In genomic region chr14:64040044-64040443, GRCh38 we compare ENCODE assay signal across 14 cellular contexts.
DNase-seq lines count a peak whose midpoint lies in the region; ATAC-seq, FAIRE-seq and TF ChIP-seq lines count a peak whose summit lies in the region.
"Had no signal": no experiment of that assay in that cellular context is flagged by ENCODE, and none has a peak within 500 bp of the region (broad histone marks: within the 10 kb centered on the region; RNA-seq: fewer than 3 reads in every experiment).

No MANE protein-coding gene starts in this region.

- H2AK9ac ChIP-seq in IMR-90 (replicated peaks; ENCODE audit: low read depth, low read length, poor library complexity), result no peak overlapping the region

- CTCF ChIA-PET in IMR-90 (lab: Yijun Ruan, JAX), result no interaction called here

- H4K5ac ChIP-seq in IMR-90 (ENCODE audit: low read depth, low read length), result no peak overlapping the region

- H3K4me2 ChIP-seq in IMR-90 (ENCODE audit: low read depth, low read length), result no peak overlapping the region

- intact Hi-C loops in IMR-90 (cut with micrococcal nuclease), result loop anchor here (1.0 kb wide), 2 partner anchors 255 to 263 kb away; no protein-coding TSS in a partner anchor

- TF ChIP-seq CTCF in AG09319 (IDR thresholded peaks at IDR 0.05; ENCODE audit: low read depth, low read length), result peak; percentile 37
- TF ChIP-seq CTCF in IMR-90 (conservative IDR thresholded peaks at IDR 0.05; ENCODE audit: low read depth, low read length), result peak; percentile 72
- peak in 2 of 3 experiments; percentile 12 to 17 for TF ChIP-seq CTCF in nephron (IDR thresholded peaks at IDR 0.05; ENCODE audit: unreplicated experiment in 3 of 3)

- no peak overlapping the region for H3K27ac ChIP-seq in IMR-90 (ENCODE audit: insufficient read depth, low read length)

- H2AK5ac ChIP-seq in IMR-90 (ENCODE audit: low read depth, low read length), result no peak overlapping the region

- in situ Hi-C loops in IMR-90 (cut with MboI; ENCODE audit: low sequenced_read_pairs), result loop anchor here (10.0 kb wide), 1 partner anchor 255 kb away; the partner anchor contains the start of gene ESR2

- H2BK5ac ChIP-seq in IMR-90 (ENCODE audit: low read depth, low read length, poor library complexity, severe bottlenecking), result no peak overlapping the region

- no peak overlapping the region for H2BK120ac ChIP-seq in IMR-90 (ENCODE audit: low read depth, low read length)

- no TSS peak for BruUV-seq in IMR-90 (replicated peaks; lab: Mats Ljungman, UMichigan)

- H3K9me3 Mint-ChIP-seq in central memory CD8-positive, alpha-beta T cell, result peaks cover 7% of the 10 kb centered on the region
- peaks cover 16% of the 10 kb centered on the region for H3K9me3 Mint-ChIP-seq in nephron
- H3K9me3 Mint-ChIP-seq in activated T-cell treated with anti-CD3 and anti-CD28 coated beads, Interleukin-2, amount 50 U/mL, for 72 hours, result peaks cover 1 to 6% of the 10 kb centered on the region in 2 donors

- no peaks in the 10 kb centered on the region for H4K20me1 ChIP-seq in IMR-90 (ENCODE audit: insufficient read depth, low read length)

- no peak overlapping the region for H3K14ac ChIP-seq in IMR-90 (replicated peaks; ENCODE audit: low read depth, low read length)

- 0 out of 2 replicates have a peak, but pooled peaks cover 2% of the 10 kb centered on the region for H3K9me3 ChIP-seq in IMR-90 (ENCODE audit: control insufficient read depth, insufficient read depth, low read length)

- POLR2A ChIA-PET in IMR-90 (lab: Charles Lee; ENCODE audit: unreplicated experiment), result no interaction called here

- no peak overlapping the region for H2BK20ac ChIP-seq in IMR-90 (ENCODE audit: low read depth, low read length)

- no peak overlapping the region for H3K4me3 ChIP-seq in IMR-90 (ENCODE audit: insufficient read depth, low read depth, low read length)

- no peak overlapping the region for H4K8ac ChIP-seq in IMR-90 (ENCODE audit: low read depth in 2 of 2, low read length in 2 of 2)

- H3K4ac ChIP-seq in IMR-90 (ENCODE audit: low read depth, low read length), result no peak overlapping the region

- peaks cover 11% of the 10 kb centered on the region for H3K4me1 Mint-ChIP-seq in central memory CD8-positive, alpha-beta T cell
- no peaks in the 10 kb centered on the region for H3K4me1 Mint-ChIP-seq in nephron
- H3K4me1 Mint-ChIP-seq in activated T-cell treated with anti-CD3 and anti-CD28 coated beads, Interleukin-2, amount 50 U/mL, for 72 hours (ENCODE audit: low read depth), result no peaks in the 10 kb centered on the region

- H3K27ac Mint-ChIP-seq in central memory CD8-positive, alpha-beta T cell (ENCODE audit: low read depth), result peak overlapping the region; percentile 9
- H3K27ac Mint-ChIP-seq in nephron, result no peak overlapping the region
- no peak overlapping the region for H3K27ac Mint-ChIP-seq in activated T-cell treated with anti-CD3 and anti-CD28 coated beads, Interleukin-2, amount 50 U/mL, for 72 hours
- H3K27ac Mint-ChIP-seq: stimulated activated naive CD8-positive, alpha-beta T cell treated with anti-CD3 and anti-CD28 coated beads, Interleukin-15, Interleukin-2, amounts not matched to agents 100 ng/mL and 50 ng/mL, for 24 hours had no signal

- no peak overlapping the region for H3K23ac ChIP-seq in IMR-90 (ENCODE audit: low read depth, low read length)

- no CpG with 5 or more reads among the region's 2 CpGs for WGBS in IMR-90 (ENCODE audit: extremely low coverage in 2 of 2, insufficient read length in 1 of 2), 2 experiments

- no peak overlapping the region for H2AFZ ChIP-seq in IMR-90 (replicated peaks; ENCODE audit: low read length, poor library complexity)

- H3K9me1 ChIP-seq in IMR-90 (ENCODE audit: insufficient read depth, low read length), result no peaks in the 10 kb centered on the region

- no peaks in the 10 kb centered on the region for H3K36me3 ChIP-seq in IMR-90 (ENCODE audit: control insufficient read depth, insufficient read depth, low read length)

- H3K27me3 Mint-ChIP-seq in central memory CD8-positive, alpha-beta T cell, result no peaks in the 10 kb centered on the region
- H3K27me3 Mint-ChIP-seq in nephron (ENCODE audit: low read depth), result no peaks in the 10 kb centered on the region
- no peaks in the 10 kb centered on the region for H3K27me3 Mint-ChIP-seq in activated T-cell treated with anti-CD3 and anti-CD28 coated beads, Interleukin-2, amount 50 U/mL, for 72 hours (ENCODE audit: low read depth)
- H3K27me3 Mint-ChIP-seq: effector memory CD8-positive, alpha-beta T cell; stimulated activated naive CD8-positive, alpha-beta T cell treated with anti-CD3 and anti-CD28 coated beads, Interleukin-15, Interleukin-2, amounts not matched to agents 100 ng/mL and 50 ng/mL, for 24 hours had no signal

- no peak overlapping the region for H4K91ac ChIP-seq in IMR-90 (ENCODE audit: insufficient read depth, low read depth, low read length)

- H3K36me3 Mint-ChIP-seq in central memory CD8-positive, alpha-beta T cell (ENCODE audit: insufficient read depth), result peaks cover 25% of the 10 kb centered on the region
- H3K36me3 Mint-ChIP-seq in nephron (ENCODE audit: low read depth), result peaks cover 81% of the 10 kb centered on the region
- peaks cover 8 to 12% of the 10 kb centered on the region in 2 donors for H3K36me3 Mint-ChIP-seq in activated T-cell treated with anti-CD3 and anti-CD28 coated beads, Interleukin-2, amount 50 U/mL, for 72 hours (ENCODE audit: insufficient read depth in 2 of 2)

- no peak for DNase-seq in AG09319 (ENCODE audit: extremely low read depth, low read depth)
- DNase-seq in IMR-90, result peak; percentile 44
- DNase-seq in central memory CD8-positive, alpha-beta T cell (ENCODE audit: low spot score in 2 of 2), result no peak
- DNase-seq in activated T-cell treated with anti-CD3 and anti-CD28 coated beads, Interleukin-2, amount 50 U/mL, for 72 hours, result no peak
- no peak for DNase-seq in activated CD8-positive, alpha-beta memory T cell treated with anti-CD3 and anti-CD28 coated beads for 24 hours
- DNase-seq in frontal cortex (ENCODE audit: low spot score in 2 of 2), result no peak
- DNase-seq: amygdala; Calu3; effector memory CD8-positive, alpha-beta T cell; NCI-H1105 treated with DMSO at 0.1 percent for 48 hours had no signal

- no peak overlapping the region for H3K4me3 Mint-ChIP-seq in central memory CD8-positive, alpha-beta T cell
- H3K4me3 Mint-ChIP-seq in nephron, result no peak overlapping the region
- H3K4me3 Mint-ChIP-seq in activated T-cell treated with anti-CD3 and anti-CD28 coated beads, Interleukin-2, amount 50 U/mL, for 72 hours, result no peak overlapping the region
- H3K4me3 Mint-ChIP-seq: effector memory CD8-positive, alpha-beta T cell; stimulated activated naive CD8-positive, alpha-beta T cell treated with anti-CD3 and anti-CD28 coated beads, Interleukin-15, Interleukin-2, amounts not matched to agents 100 ng/mL and 50 ng/mL, for 24 hours had no signal

- no peaks in the 10 kb centered on the region; the same call in none of the 2 replicates for H3K4me1 ChIP-seq in IMR-90 (ENCODE audit: control insufficient read depth, insufficient read depth, low read length)

- H2BK15ac ChIP-seq in IMR-90 (ENCODE audit: low read depth, low read length), result no peak overlapping the region

- ATAC-seq in IMR-90 (ENCODE audit: low read depth) (no peak; the same call in 1 of the 2 replicates), HG03457 (IDR thresholded peaks at IDR 0.05; ENCODE audit: unreplicated experiment) (no peak)
- ATAC-seq in central memory CD8-positive, alpha-beta T cell (replicated peaks; ENCODE audit: extremely low read depth, poor library complexity, severe bottlenecking), result no peak
- no peak for ATAC-seq in activated T-cell treated with anti-CD3 and anti-CD28 coated beads, Interleukin-2, amount 50 U/mL, for 72 hours (replicated peaks in 1 of 2)
- ATAC-seq: effector memory CD8-positive, alpha-beta T cell; Right ventricle myocardium inferior had no signal

- peak; percentile 80 for TF ChIP-seq RAD21 in IMR-90 (IDR thresholded peaks at IDR 0.05; ENCODE audit: low read length)

- no peak overlapping the region for H3K56ac ChIP-seq in IMR-90 (ENCODE audit: extremely low read depth, insufficient read depth, low read length)

- H3K27me3 ChIP-seq in IMR-90 (ENCODE audit: control insufficient read depth, insufficient read depth, low read length), result no peaks in the 10 kb centered on the region

- H3K79me1 ChIP-seq in IMR-90 (ENCODE audit: low read depth in 1 of 2, low read length in 2 of 2), result no peaks in the 10 kb centered on the region

- TF ChIP-seq POLR2A in IMR-90 (IDR thresholded peaks at IDR 0.05; ENCODE audit: low read depth, low read length), result no peak

- no peak overlapping the region for H3K18ac ChIP-seq in IMR-90 (ENCODE audit: low read depth, low read length)

- no peak overlapping the region for H3K9ac ChIP-seq in IMR-90 (ENCODE audit: low read depth, low read length)

- no peak for FAIRE-seq in frontal cortex (lab: Jason Lieb, UNC)

- dilution Hi-C loops in IMR-90 (cut with HindIII; ENCODE audit: low sequenced_read_pairs, unreplicated experiment), result loop anchor here (25.0 kb wide), 1 partner anchor 247 kb away; the partner anchor contains the start of gene ESR2

TF ChIP-seq in IMR-90, 13 proteins besides CTCF, POLR2A, EP300 and RAD21:
- TF ChIP-seq SMC3 (IDR thresholded peaks at IDR 0.05; ENCODE audit: low read depth, low read length), result peak; percentile 85
- TF ChIP-seq CEBPB (IDR thresholded peaks at IDR 0.05; ENCODE audit: low read depth, low read length), result no peak

Comparison
In these comparisons a context has a peak if more than half of its experiments do, and no peak if none do; other contexts are left out.
1. CTCF ChIP-seq: peak in every context shown above with its lines; median percentile 72 in IMR-90; 37 in AG09319; 14 in nephron.